ENCODE assay signal across 9 cellular contexts in the genomic region with DNA sequence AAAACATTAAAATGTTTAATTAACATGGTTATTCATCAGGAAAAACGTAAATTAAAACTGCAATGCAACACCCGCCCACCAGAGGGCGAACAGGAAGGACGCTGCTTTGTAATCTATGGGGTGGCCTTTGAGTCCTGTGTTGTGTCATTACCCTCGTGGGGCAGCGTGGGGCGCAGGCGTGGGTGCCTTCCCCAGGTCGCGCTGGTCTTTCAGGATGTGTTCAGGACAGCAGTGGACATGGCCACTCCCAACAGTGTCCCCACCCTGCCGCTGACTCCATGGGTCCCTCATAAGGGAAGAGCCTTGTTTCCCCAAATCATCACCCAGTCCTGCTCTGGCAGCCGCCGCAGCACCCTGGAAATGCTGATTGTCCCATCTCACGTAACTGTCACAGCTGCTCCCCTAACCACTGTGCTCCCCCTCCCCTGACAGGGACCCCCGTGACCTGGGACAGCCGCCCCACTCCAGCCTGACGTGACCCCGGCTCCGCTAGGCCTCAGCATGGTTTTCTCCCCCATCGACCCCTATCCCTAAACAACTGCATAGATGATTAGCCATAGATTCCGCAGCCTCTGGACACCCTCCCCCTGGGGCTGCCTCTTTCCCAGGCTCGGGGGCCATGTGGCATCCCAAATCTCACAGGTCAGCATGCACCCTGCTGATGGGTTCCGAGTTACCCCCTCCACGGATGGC. TPM values are rescaled to one million over a fixed set of nuclear protein-coding genes. Genes with fewer than 3 reads are reported as not detected.
A peak's percentile ranks its signal among the peaks of the same experiment; 100 is the strongest.
DNase-seq lines count a peak whose midpoint lies in the region; ATAC-seq, FAIRE-seq and TF ChIP-seq lines count a peak whose summit lies in the region.
"Had no signal": no experiment of that assay in that cellular context is flagged by ENCODE, and none has a peak within 500 bp of the region (broad histone marks: within the 10 kb centered on the region; RNA-seq: fewer than 3 reads in every experiment).

No MANE protein-coding gene starts in this region.

- peaks cover 10 to 39% of the 10 kb centered on the region in 2 experiments; a peak in 3 of 5 replicates for H3K27me3 ChIP-seq in K562 (ENCODE audit: control insufficient read depth in 2 of 2, insufficient read depth in 2 of 2, low read length in 2 of 2)

- DNase-seq in CD1c-positive myeloid dendritic cell (ENCODE audit: extremely low spot score) (peak; percentile 71), HFF-Myc (ENCODE audit: extremely low read depth, low read depth) (peak; percentile 12), T-helper 2 cell (peak in 4 of 5 experiments; percentile 10 to 48 (median 28)), K562 (ENCODE audit: extremely low read depth in 1 of 4, low spot score in 3 of 4) (peak; percentile 62 to 78 (median 70)), iris pigment epithelial cell (ENCODE audit: low read depth) (peak; percentile 24)
- peak; percentile 57 to 58 for DNase-seq in stimulated activated CD4-positive, alpha-beta T cell treated with anti-CD3 and anti-CD28 coated beads, Interleukin-2, amount 100 ng/mL, for 48 hours

- no peak overlapping the region for H2AFZ ChIP-seq in K562 (ENCODE audit: low read depth, low read length)

- no peak for TF ChIP-seq EP300 in K562 (IDR thresholded peaks at IDR 0.05; ENCODE audit: low read length)

- POLR2A ChIA-PET in K562 (lab: Yijun Ruan, JAX) = interaction anchor here (0.7 kb wide), 1 partner anchor 12 kb away, joined by 3 read pairs; no protein-coding TSS in a partner anchor

- BruUV-seq in K562 (replicated peaks; lab: Mats Ljungman, UMichigan) = no TSS peak

- CTCF ChIA-PET in K562 (lab: Yijun Ruan, JAX; ENCODE audit: low intra/inter-chr PET ratio) = interaction anchor here (0.7 to 1.2 kb wide), 4 partner anchors 98 to 1139 kb away, joined by 3 to 4 read pairs (median 3); no protein-coding TSS in a partner anchor

- TF ChIP-seq RAD21 in K562 (CRISPR knock-in tag; conservative IDR thresholded peaks at IDR 0.05 in 1 of 2, IDR thresholded peaks at IDR 0.05 in 1 of 2) = peak in 1 of 2 experiments; percentile 50; a peak in 2 of 4 replicates

- TF ChIP-seq CTCF in HFF-Myc (IDR thresholded peaks at IDR 0.05; ENCODE audit: low read depth, low read length, missing control alignments) (peak; percentile 68), K562 (IDR thresholded peaks at IDR 0.05 in 2 of 3, conservative IDR thresholded peaks at IDR 0.05 in 1 of 3; ENCODE audit: insufficient read depth in 2 of 3, low read depth in 1 of 3, low read length in 3 of 3) (peak; percentile 76 to 81 (median 77))

- no peak for TF ChIP-seq POLR2A in K562 (conservative IDR thresholded peaks at IDR 0.05)

- no peaks in the 10 kb centered on the region for H3K9me3 ChIP-seq in K562 (replicated peaks; ENCODE audit: control insufficient read depth, insufficient read depth, low read depth, low read length)

- peak; percentile 96 for FAIRE-seq in K562 (lab: Jason Lieb, UNC)

- H3K9ac ChIP-seq in K562 (ENCODE audit: insufficient read depth in 1 of 2, low read depth in 2 of 2, low read length in 2 of 2) = no peak overlapping the region; a peak in 1 of 4 replicates

- H3K79me2 ChIP-seq in K562 (ENCODE audit: control insufficient read depth, insufficient read depth, low read length) = no peaks in the 10 kb centered on the region

- peaks cover 0 to 12% of the 10 kb centered on the region in 2 experiments; a peak in 3 of 5 replicates for H3K4me1 ChIP-seq in K562 (replicated peaks in 1 of 2; ENCODE audit: control insufficient read depth in 2 of 2, insufficient read depth in 2 of 2, low read length in 2 of 2)

- no peak overlapping the region for H3K27ac ChIP-seq in K562 (ENCODE audit: extremely low read depth, low read depth, low read length)
- H3K27ac ChIP-seq: skin epidermis had no signal

- H3K36me3 ChIP-seq in K562 (ENCODE audit: control insufficient read depth, insufficient read depth, low read length) = no peaks in the 10 kb centered on the region

- intact Hi-C loops in K562 (cut with micrococcal nuclease) = loop anchor here (5.0 to 10.0 kb wide), 5 partner anchors 82 to 524 kb away; a partner anchor contains a TSS

- peak; percentile 78 for ATAC-seq in K562
- ATAC-seq in GM18858 (IDR thresholded peaks at IDR 0.05; ENCODE audit: unreplicated experiment) = no peak
- no peak for ATAC-seq in GM18873 (IDR thresholded peaks at IDR 0.05; ENCODE audit: low FRiP score, unreplicated experiment)

- H3K9me1 ChIP-seq in K562 (ENCODE audit: control insufficient read depth, insufficient read depth, low read length) = no peaks in the 10 kb centered on the region

- in situ Hi-C loops in K562 (cut with MboI) = no loop called here

- H3K4me3 ChIP-seq in HFF-Myc (replicated peaks; ENCODE audit: low read depth, low read length) = no peak overlapping the region
- H3K4me3 ChIP-seq in K562 = no peak overlapping the region
- H3K4me3 ChIP-seq: skin epidermis had no signal

- H3K4me2 ChIP-seq in K562 (ENCODE audit: insufficient read depth, low read length) = no peak overlapping the region

- H4K20me1 ChIP-seq in K562 (replicated peaks; ENCODE audit: control insufficient read depth, insufficient read depth, low read length) = peaks cover 13% of the 10 kb centered on the region; the same call in 1 of the 2 replicates

- 21% methylated on average over 23 of the region's 24 CpGs for WGBS in K562 (ENCODE audit: insufficient coverage, low coverage, missing lambda C conversion rate)

TF ChIP-seq in K562, 482 proteins besides CTCF, POLR2A, EP300 and RAD21 (continues in another document):
- peak; percentile 22; the same call in 1 of the 2 replicates for TF ChIP-seq CREM (IDR thresholded peaks at IDR 0.05; ENCODE audit: low read depth)
- TF ChIP-seq EGR1 (conservative IDR thresholded peaks at IDR 0.05) = 0 out of 2 replicates have a peak, but pooled peaks have one; percentile 24
- TF ChIP-seq RHOXF2B (CRISPR knock-in tag; conservative IDR thresholded peaks at IDR 0.05) = no peak
- no peak for TF ChIP-seq CCNT2 (IDR thresholded peaks at IDR 0.05; ENCODE audit: borderline replicate concordance, extremely low read depth, insufficient read length, low read depth, low read length)
- 0 out of 2 replicates have a peak, but pooled peaks have one; percentile 28 for TF ChIP-seq SMC3 (conservative IDR thresholded peaks at IDR 0.05; ENCODE audit: insufficient read depth, low read depth, low read length)

RNA-seq across cellular contexts. Expression of a gene that starts 36.4 kb away (rescaled TPM):
- total RNA-seq in K562 (2011; cell fraction: chromatin; rRNA removed; ENCODE audit: low replicate concordance) = not detected in 2 replicates
- not detected in 2 replicates for total RNA-seq in K562 (2011; cell fraction: nucleolus; rRNA removed)
- total RNA-seq in K562 (2011; cell fraction: nucleoplasm; rRNA removed) = not detected in 2 replicates
- total RNA-seq in K562 (2014; rRNA removed) = not detected in 2 replicates
- not detected in 2 replicates for total RNA-seq in K562 (2014; rRNA removed; fragmentation: Illumina TruSeq; extraction: Trizol)
- not detected in 2 replicates for total RNA-seq in K562 (2015; rRNA removed; fragmentation: Illumina TruSeq; extraction: Trizol)
- total RNA-seq in K562 (2021) = not detected in 2 replicates
- polyA plus RNA-seq in K562 (2011; rRNA removed) = not detected in 2 replicates
- polyA plus RNA-seq in K562 (2011; cell fraction: cytosol; rRNA removed) = not detected in 2 replicates
- polyA plus RNA-seq in K562 (2011; cell fraction: nucleus; rRNA removed) = not detected in 2 replicates
- not detected in 2 replicates for polyA plus RNA-seq in K562 (2012)
- not detected in 2 replicates for polyA plus RNA-seq in K562 (2014; fragmentation: Illumina TruSeq; extraction: Trizol)
- polyA plus RNA-seq in K562 (2014; fragmentation: Nextera tagmentation; extraction: Ambion mirVana) = not detected
- polyA plus RNA-seq in K562 (2014; rRNA removed) = not detected in 2 replicates
- not detected in 2 replicates for polyA minus RNA-seq in K562 (2011; rRNA and poly(A)+ RNA removed)
- not detected in 2 replicates for polyA minus RNA-seq in K562 (2011; cell fraction: cytosol; rRNA and poly(A)+ RNA removed)
- polyA minus RNA-seq in K562 (2011; cell fraction: nucleus; rRNA and poly(A)+ RNA removed) = not detected in 2 replicates

RNA-seq across cellular contexts. Expression of a gene that starts 41.4 kb away (rescaled TPM):
- total RNA-seq in K562 (2011; cell fraction: chromatin; rRNA removed; ENCODE audit: low replicate concordance) = 8.0 and 29.5 TPM in 2 replicates
- 9.2 and 26.2 TPM in 2 replicates for total RNA-seq in K562 (2011; cell fraction: nucleolus; rRNA removed)
- total RNA-seq in K562 (2011; cell fraction: nucleoplasm; rRNA removed) = 14.7 and 28.6 TPM in 2 replicates
- total RNA-seq in K562 (2014; rRNA removed) (0.41 and 0.57 TPM in 2 replicates), K562 (2014; rRNA removed; fragmentation: Illumina TruSeq; extraction: Trizol) (0.44 TPM in 1 of 2 replicates, not detected in the other), K562 (2015; rRNA removed; fragmentation: Illumina TruSeq; extraction: Trizol) (0.53 and 0.58 TPM in 2 replicates), K562 (2021) (0.51 and 0.69 TPM in 2 replicates)
- polyA plus RNA-seq in K562 (2011; rRNA removed) (2.3 and 4.5 TPM in 2 replicates), K562 (2014; fragmentation: Illumina TruSeq; extraction: Trizol) (0.78 and 1.0 TPM in 2 replicates), K562 (2014; fragmentation: Nextera tagmentation; extraction: Ambion mirVana) (under 1 TPM; 0.22 to 0.30 TPM), K562 (2014; rRNA removed) (0.70 and 0.90 TPM in 2 replicates)
- 2.4 and 9.4 TPM in 2 replicates for polyA plus RNA-seq in K562 (2011; cell fraction: cytosol; rRNA removed)
- 8.6 and 39.7 TPM in 2 replicates for polyA plus RNA-seq in K562 (2011; cell fraction: nucleus; rRNA removed)
- 4.6 and 26.7 TPM in 2 replicates for polyA plus RNA-seq in K562 (2012)
- 0.57 and 1.9 TPM in 2 replicates for polyA minus RNA-seq in K562 (2011; rRNA and poly(A)+ RNA removed)
- 2.1 and 2.2 TPM in 2 replicates for polyA minus RNA-seq in K562 (2011; cell fraction: cytosol; rRNA and poly(A)+ RNA removed)
- polyA minus RNA-seq in K562 (2011; cell fraction: nucleus; rRNA and poly(A)+ RNA removed) = 3.4 TPM in 1 of 2 replicates, not detected in the other

RNA-seq across cellular contexts. Expression of a gene that starts 57.0 kb away (rescaled TPM):
- not detected in 2 replicates for total RNA-seq in K562 (2011; cell fraction: chromatin; rRNA removed; ENCODE audit: low replicate concordance)
- total RNA-seq in K562 (2011; cell fraction: nucleolus; rRNA removed) = not detected in 2 replicates
- total RNA-seq in K562 (2011; cell fraction: nucleoplasm; rRNA removed) = not detected in 2 replicates
- total RNA-seq in K562 (2014; rRNA removed) (not detected in 2 replicates), K562 (2014; rRNA removed; fragmentation: Illumina TruSeq; extraction: Trizol) (not detected in 2 replicates), K562 (2015; rRNA removed; fragmentation: Illumina TruSeq; extraction: Trizol) (not detected in 2 replicates), K562 (2021) (not detected in 2 replicates)
- polyA plus RNA-seq in K562 (2011; rRNA removed) (not detected in 2 replicates), K562 (2014; fragmentation: Illumina TruSeq; extraction: Trizol) (not detected in 2 replicates), K562 (2014; fragmentation: Nextera tagmentation; extraction: Ambion mirVana) (not detected), K562 (2014; rRNA removed) (not detected in 2 replicates)
- polyA plus RNA-seq in K562 (2011; cell fraction: cytosol; rRNA removed) = not detected in 2 replicates
- polyA plus RNA-seq in K562 (2011; cell fraction: nucleus; rRNA removed) = not detected in 2 replicates
- polyA plus RNA-seq in K562 (2012) = not detected in 2 replicates
- polyA minus RNA-seq in K562 (2011; rRNA and poly(A)+ RNA removed) = not detected in 2 replicates
- polyA minus RNA-seq in K562 (2011; cell fraction: cytosol; rRNA and poly(A)+ RNA removed) = not detected in 2 replicates
- polyA minus RNA-seq in K562 (2011; cell fraction: nucleus; rRNA and poly(A)+ RNA removed) = not detected in 2 replicates

Comparison
In these comparisons a context has a peak if more than half of its experiments do, and no peak if none do; other contexts are left out.
1. DNase-seq: peak in every context shown above with its lines; median percentile 71 in CD1c-positive myeloid dendritic cell; 70 in K562; 58 in stimulated activated CD4-positive, alpha-beta T cell treated with anti-CD3 and anti-CD28 coated beads, Interleukin-2, amount 100 ng/mL, for 48 hours; 28 in T-helper 2 cell; 24 in iris pigment epithelial cell; 12 in HFF-Myc.